Comparison of ENCODE assay signal across 8 cellular contexts in the genomic region with DNA sequence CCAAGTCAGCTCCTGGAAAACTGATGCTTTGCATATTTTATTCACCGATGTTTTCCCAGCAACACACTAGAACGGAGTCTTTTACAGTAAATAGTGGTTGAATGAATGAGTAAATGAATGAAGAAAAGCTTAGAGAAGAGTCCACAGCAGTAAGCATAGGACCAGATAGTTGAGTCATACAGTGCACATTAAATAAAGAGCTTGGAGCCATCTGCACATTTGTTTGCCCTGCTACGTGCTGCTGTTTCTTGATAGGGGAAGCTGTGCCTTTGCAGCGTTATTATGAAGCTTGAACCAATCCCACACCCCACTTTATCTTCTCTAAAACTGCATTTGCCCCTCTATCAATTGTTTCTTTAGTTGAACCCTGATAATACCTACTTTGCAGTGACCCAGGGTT. TPM values are rescaled to one million over a fixed set of nuclear protein-coding genes. Genes with fewer than 3 reads are reported as not detected.
A peak's percentile ranks its signal among the peaks of the same experiment; 100 is the strongest.
DNase-seq lines count a peak whose midpoint lies in the region; ATAC-seq and TF ChIP-seq lines count a peak whose summit lies in the region.

No MANE protein-coding gene starts in this region.

- POLR2A ChIA-PET in PC-9 (lab: Charles Lee; ENCODE audit: unreplicated experiment) = interaction anchor here (2.0 kb wide), 1 partner anchor 15 kb away, joined by 10 read pairs; no protein-coding TSS in a partner anchor

- no peaks in the 10 kb centered on the region; the same call in 1 of the 2 replicates for H4K20me1 ChIP-seq in PC-9 (ENCODE audit: insufficient read depth)

- peaks cover 8% of the 10 kb centered on the region; the same call in 1 of the 2 replicates for H3F3A ChIP-seq in PC-9 (ENCODE audit: insufficient read depth, low read depth)

- H3K36me3 ChIP-seq in PC-9 (ENCODE audit: low read depth) = no peaks in the 10 kb centered on the region
- peaks cover 0 to 6% of the 10 kb centered on the region in 2 donors for H3K36me3 ChIP-seq in esophagus (ENCODE audit: control insufficient read depth in 2 of 2, insufficient read depth in 2 of 2, low read length in 1 of 2)
- H3K36me3 ChIP-seq in psoas muscle (ENCODE audit: insufficient read depth in 1 of 2, low read depth in 1 of 2) = no peaks in the 10 kb centered on the region

- CTCF ChIA-PET in PC-9 (lab: Charles Lee) = interaction anchor here (1.6 to 2.2 kb wide), 2 partner anchors 15 to 244 kb away, joined by 4 to 10 read pairs; no protein-coding TSS in a partner anchor

- no peak for DNase-seq in PC-9
- no peak for DNase-seq in psoas muscle
- DNase-seq in HuH-7.5 (ENCODE audit: low spot score) = no peak

- H3K4me1 ChIP-seq in PC-9 (replicated peaks; ENCODE audit: insufficient read depth) = peaks cover 16% of the 10 kb centered on the region
- peaks cover 0 to 4% of the 10 kb centered on the region in 2 donors for H3K4me1 ChIP-seq in esophagus (ENCODE audit: control insufficient read depth in 2 of 2, insufficient read depth in 2 of 2, low read length in 1 of 2)
- H3K4me1 ChIP-seq in psoas muscle = peaks cover 21% of the 10 kb centered on the region

- H3K9me3 ChIP-seq in PC-9 (ENCODE audit: insufficient read depth, low read depth) = no peaks in the 10 kb centered on the region
- no peaks in the 10 kb centered on the region for H3K9me3 ChIP-seq in esophagus (ENCODE audit: control insufficient read depth in 2 of 2, insufficient read depth in 1 of 2, low read depth in 1 of 2, low read length in 1 of 2)
- no peaks in the 10 kb centered on the region for H3K9me3 ChIP-seq in psoas muscle

- intact Hi-C loops in PC-9 (cut with micrococcal nuclease; ENCODE audit: unreplicated experiment) (no loop called here), psoas muscle (cut with DNase I) (no loop called here)

- H3K9me2 ChIP-seq in PC-9 (ENCODE audit: insufficient read depth) = no peaks in the 10 kb centered on the region

- ATAC-seq in psoas muscle (no peak), HG03097 (IDR thresholded peaks at IDR 0.05; ENCODE audit: low FRiP score, unreplicated experiment) (no peak), HG02678 (IDR thresholded peaks at IDR 0.05; ENCODE audit: unreplicated experiment) (no peak), esophagus mucosa (no peak)

- H3K4me3 ChIP-seq in GM08714 (ENCODE audit: low read length) (peak overlapping the region; percentile 72), PC-9 (peak overlapping the region; percentile 67), esophagus (ENCODE audit: low read depth in 1 of 2, low read length in 2 of 2) (peak overlapping the region; percentile 71 to 96), psoas muscle (peak overlapping the region; percentile 98)

- 0 out of 2 replicates have a peak overlapping the region, but pooled peaks have one; percentile 71 for H3K27ac ChIP-seq in PC-9
- H3K27ac ChIP-seq in esophagus (ENCODE audit: low read depth in 2 of 2, low read length in 1 of 2) = no peak overlapping the region
- no peak overlapping the region for H3K27ac ChIP-seq in psoas muscle

- peak overlapping the region; percentile 98 for H3K4me2 ChIP-seq in PC-9

- TF ChIP-seq CTCF in PC-9 (conservative IDR thresholded peaks at IDR 0.05) (no peak), psoas muscle (IDR thresholded peaks at IDR 0.05) (no peak)

- H3K79me2 ChIP-seq in PC-9 (ENCODE audit: low read depth) = peaks cover 43% of the 10 kb centered on the region

- WGBS in esophagus, 2 donors = 7% methylated on average over 4 of the region's 4 CpGs
- WGBS in psoas muscle, 3 donors = 7 to 9% (median 8%) methylated on average over 4 of the region's 4 CpGs

- H3K27me3 ChIP-seq in PC-9 (ENCODE audit: insufficient read depth, low read depth) (no peaks in the 10 kb centered on the region), esophagus (ENCODE audit: control insufficient read depth in 1 of 2, insufficient read depth in 2 of 2, low read length in 2 of 2) (no peaks in the 10 kb centered on the region), psoas muscle (ENCODE audit: insufficient read depth in 3 of 3, low read length in 2 of 3) (no peaks in the 10 kb centered on the region)

- no TSS peak for BruUV-seq in PC-9 (replicated peaks; lab: Mats Ljungman, UMichigan)

- H2AFZ ChIP-seq in PC-9 = peak overlapping the region; percentile 81

RNA-seq across cellular contexts. Expression of gene FAM98B, which starts 1.2 kb away (rescaled TPM):
- total RNA-seq in PC-9 (2021) (14.6 and 34.7 TPM in 2 replicates), psoas muscle (10 to 100 TPM; 13.5 to 18.5 (median 15.5) TPM), esophagus mucosa (8.9 TPM)
- polyA plus RNA-seq in esophagus (1 to 10 TPM; 3.9 to 7.9 TPM), psoas muscle (10 to 100 TPM in 1 of 3 donors, 1 to 10 TPM in 2; 6.8 to 11.7 (median 9.7) TPM)
